14 cellular contexts compared by ENCODE assay signal in the genomic region with DNA sequence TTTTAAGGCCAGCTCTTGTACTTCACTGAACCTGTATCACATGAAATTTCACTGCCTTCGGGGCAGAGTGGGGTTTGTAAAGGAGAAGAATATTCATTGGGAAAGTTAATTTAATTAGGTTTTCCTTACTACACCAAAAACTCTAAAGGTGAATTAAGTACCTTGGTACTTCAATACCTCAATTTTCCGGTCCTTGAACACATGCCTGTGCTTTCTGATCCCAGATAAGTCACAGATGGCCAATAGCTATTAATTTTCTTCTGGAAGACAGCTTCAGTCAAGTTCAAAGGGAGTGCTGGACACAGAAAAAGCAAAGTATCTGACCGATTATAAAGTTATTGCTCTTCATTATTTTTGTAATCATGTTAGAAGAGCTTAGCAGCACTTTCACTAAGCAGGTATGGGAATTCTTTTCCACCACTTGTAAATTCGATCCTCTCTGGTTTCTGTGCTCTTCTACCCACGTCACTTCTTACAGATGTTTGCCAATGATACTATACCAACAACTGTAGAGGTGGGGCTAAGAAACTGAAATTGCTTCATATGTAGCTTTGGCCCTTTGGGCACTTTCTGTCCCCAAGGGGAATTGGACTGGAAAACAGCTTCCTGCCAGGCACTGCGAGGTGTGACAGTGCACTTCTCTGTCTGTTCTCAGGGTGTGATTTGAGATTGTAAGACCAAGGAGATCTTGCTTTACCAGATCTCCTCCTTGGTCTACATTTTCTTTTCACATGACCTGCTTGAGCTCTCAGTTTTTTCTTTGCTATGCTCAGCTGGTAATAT.
DNase-seq lines count a peak whose midpoint lies in the region; ATAC-seq and TF ChIP-seq lines count a peak whose summit lies in the region.
"Had no signal": no experiment of that assay in that cellular context is flagged by ENCODE, and none has a peak within 500 bp of the region (broad histone marks: within the 10 kb centered on the region; RNA-seq: fewer than 3 reads in every experiment).

No MANE protein-coding gene starts in this region.

- peaks cover 0 to 3% of the 10 kb centered on the region in 2 donors for H3K4me1 ChIP-seq in uterus
- H3K4me1 ChIP-seq: pancreas had no signal

- no peaks in the 10 kb centered on the region for H3K36me3 ChIP-seq in uterus
- H3K36me3 ChIP-seq: pancreas, tibial artery had no signal

- no peak overlapping the region for H3K4me3 ChIP-seq in uterus
- H3K4me3 ChIP-seq: pancreas, tibial artery had no signal

- no peaks in the 10 kb centered on the region for H3K27me3 ChIP-seq in uterus
- H3K27me3 ChIP-seq: pancreas, tibial artery had no signal

- DNase-seq in left colon: peak in 1 of 2 donors; percentile 56
- DNase-seq in glomerular visceral epithelial cell (ENCODE audit: extremely low spot score): no peak
- no peak for DNase-seq in uterus
- DNase-seq in Kasumi-1 (lab: John Stamatoyannopoulos, UW): no peak
- DNase-seq: activated CD4-positive, alpha-beta T cell treated with anti-CD3 and anti-CD28 coated beads for 48 hours; HCEC 1CT; left cardiac atrium; pancreas; SIG-M5; tibial artery had no signal

- H3K9me3 ChIP-seq in uterus: no peaks in the 10 kb centered on the region
- H3K9me3 ChIP-seq: pancreas, tibial artery had no signal

- peak; percentile 66 for ATAC-seq in GM18511 (IDR thresholded peaks at IDR 0.05; ENCODE audit: unreplicated experiment)
- peak; percentile 40 for ATAC-seq in GM21576 (IDR thresholded peaks at IDR 0.05; ENCODE audit: unreplicated experiment)
- peak; percentile 75 for ATAC-seq in HG03432 (IDR thresholded peaks at IDR 0.05; ENCODE audit: unreplicated experiment)
- ATAC-seq in left colon: peak; percentile 74
- ATAC-seq in GM19328 (IDR thresholded peaks at IDR 0.05; ENCODE audit: unreplicated experiment): no peak
- ATAC-seq: left cardiac atrium, pancreas had no signal

- intact Hi-C loops in left colon (cut with DNase I, micrococcal nuclease) (no loop called here), uterus (cut with DNase I; ENCODE audit: low total_unique reads) (no loop called here)

- no peak for TF ChIP-seq POLR2A in uterus (IDR thresholded peaks at IDR 0.05)

- no peak for TF ChIP-seq CTCF in uterus (IDR thresholded peaks at IDR 0.05)

- H3K27ac ChIP-seq in uterus: no peak overlapping the region
- H3K27ac ChIP-seq: pancreas, tibial artery had no signal
